18 cellular contexts compared by ENCODE assay signal in the genomic region with DNA sequence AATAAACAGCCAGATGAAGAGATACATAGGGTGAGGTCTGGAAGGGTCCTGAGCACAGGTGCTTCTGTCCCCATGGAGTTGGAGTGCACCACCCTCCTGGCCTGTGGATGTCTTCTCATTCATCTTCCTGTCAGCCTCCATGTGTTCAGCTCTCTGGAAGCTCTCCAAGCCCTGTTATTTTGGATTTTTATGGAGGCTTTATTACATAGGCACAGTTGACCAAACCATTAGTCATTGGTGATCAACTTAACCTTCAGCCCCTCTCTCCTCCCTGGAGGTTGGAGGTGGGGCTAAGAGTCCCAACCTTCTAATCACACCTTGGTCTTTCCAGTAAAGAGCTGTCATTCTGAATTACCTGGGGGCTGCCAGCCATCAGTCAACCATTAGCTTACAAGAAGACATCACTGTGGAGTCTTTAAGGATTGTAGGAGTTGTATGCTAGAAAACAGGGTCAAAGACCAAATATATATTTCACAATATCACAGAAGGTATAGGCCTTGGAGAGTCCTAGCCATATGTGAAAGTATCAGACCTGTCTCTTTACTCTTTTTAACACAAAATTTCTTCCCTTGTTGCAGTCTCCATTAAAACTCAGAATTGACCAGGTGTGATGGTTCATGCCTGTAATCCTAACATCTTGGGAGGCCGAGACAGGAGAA. TPM values are rescaled to one million over a fixed set of nuclear protein-coding genes. Genes with fewer than 3 reads are reported as not detected.
DNase-seq lines count a peak whose midpoint lies in the region; ATAC-seq and TF ChIP-seq lines count a peak whose summit lies in the region.
"Had no signal": no experiment of that assay in that cellular context is flagged by ENCODE, and none has a peak within 500 bp of the region (broad histone marks: within the 10 kb centered on the region; RNA-seq: fewer than 3 reads in every experiment).

No MANE protein-coding gene starts in this region.

- H3K9me3 Mint-ChIP-seq in activated CD8-positive, alpha-beta memory T cell treated with anti-CD3 and anti-CD28 coated beads, Interleukin-2, amount 10 ng/mL, durations not matched to agents 7 days and 5 days (ENCODE audit: low read depth), result peaks cover 8% of the 10 kb centered on the region
- peaks cover 15 to 17% of the 10 kb centered on the region in 2 donors for H3K9me3 Mint-ChIP-seq in stimulated activated naive CD8-positive, alpha-beta T cell treated with anti-CD3 and anti-CD28 coated beads, Interleukin-15, amount 100 ng/mL, for 72 hours

- CTCF ChIA-PET in activated CD8-positive, alpha-beta memory T cell treated with anti-CD3 and anti-CD28 coated beads, Interleukin-2, amount 10 ng/mL, durations not matched to agents 7 days and 5 days (lab: Charles Lee), result interaction anchor here (1.4 to 1.7 kb wide), 4 partner anchors 12 to 16 kb away, joined by 3 to 9 read pairs (median 4); no protein-coding TSS in a partner anchor

- H3K27ac ChIP-seq in esophagus squamous epithelium, result peak overlapping the region in 3 of 4 donors; percentile 24 to 58 (median 44)
- H3K27ac ChIP-seq: body of pancreas, dorsolateral prefrontal cortex, left ventricle myocardium inferior had no signal

- peaks cover 27% of the 10 kb centered on the region for H3K4me1 Mint-ChIP-seq in activated CD8-positive, alpha-beta memory T cell treated with anti-CD3 and anti-CD28 coated beads, Interleukin-2, amount 10 ng/mL, durations not matched to agents 7 days and 5 days
- peaks cover 26% of the 10 kb centered on the region for H3K4me1 Mint-ChIP-seq in stimulated activated naive CD8-positive, alpha-beta T cell treated with anti-CD3 and anti-CD28 coated beads, Interleukin-15, amount 100 ng/mL, for 72 hours

- TF ChIP-seq POLR2A in esophagus squamous epithelium (IDR thresholded peaks at IDR 0.05), result no peak

- no peak for DNase-seq in activated CD8-positive, alpha-beta memory T cell treated with anti-CD3 and anti-CD28 coated beads, Interleukin-2, amount 10 ng/mL, durations not matched to agents 7 days and 5 days
- DNase-seq in activated CD8-positive, alpha-beta memory T cell treated with anti-CD3 and anti-CD28 coated beads for 24 hours, result no peak
- DNase-seq in NCI-H226, result peak; percentile 73
- DNase-seq in esophagus squamous epithelium (lab: John Stamatoyannopoulos, UW), result no peak
- no peak for DNase-seq in stimulated activated naive CD8-positive, alpha-beta T cell treated with anti-CD3 and anti-CD28 coated beads, Interleukin-15, amount 100 ng/mL, for 72 hours
- DNase-seq in GM19240 (ENCODE audit: insufficient read length, low spot score), result no peak
- DNase-seq in activated naive CD4-positive, alpha-beta T cell treated with Interleukin-2 at 50 U/mL for 16 hours, result no peak
- DNase-seq: activated naive CD4-positive, alpha-beta T cell; body of pancreas; CD8-positive, alpha-beta memory T cell; dorsolateral prefrontal cortex; GF-D8; KBM-7; left ventricle myocardium inferior; NCI-H1417 treated with DMSO at 0.1 percent for 48 hours had no signal

- H3K36me3 Mint-ChIP-seq in activated CD8-positive, alpha-beta memory T cell treated with anti-CD3 and anti-CD28 coated beads, Interleukin-2, amount 10 ng/mL, durations not matched to agents 7 days and 5 days, result peaks cover 18% of the 10 kb centered on the region

- peaks cover 0 to 37% (median 0%) of the 10 kb centered on the region in 3 donors for H3K4me1 ChIP-seq in esophagus squamous epithelium

- no peaks in the 10 kb centered on the region for H3K27me3 ChIP-seq in esophagus squamous epithelium
- H3K27me3 ChIP-seq: body of pancreas, dorsolateral prefrontal cortex had no signal

- H3K4me3 Mint-ChIP-seq in activated CD8-positive, alpha-beta memory T cell treated with anti-CD3 and anti-CD28 coated beads, Interleukin-2, amount 10 ng/mL, durations not matched to agents 7 days and 5 days, result no peak overlapping the region
- H3K4me3 Mint-ChIP-seq in stimulated activated naive CD8-positive, alpha-beta T cell treated with anti-CD3 and anti-CD28 coated beads, Interleukin-15, amount 100 ng/mL, for 72 hours, result peak overlapping the region; percentile 44 to 49
- H3K4me3 Mint-ChIP-seq: CD8-positive, alpha-beta memory T cell; stimulated activated memory B cell treated with anti-CD40 and anti-IgM and Interleukin-4, amounts not matched to agents 10 μg/mL and 1 μg/mL and 100 μg/mL, for 72 hours; type B pancreatic cell had no signal

- no peak overlapping the region for H3K4me3 ChIP-seq in esophagus squamous epithelium
- H3K4me3 ChIP-seq: body of pancreas, dorsolateral prefrontal cortex, left ventricle myocardium inferior had no signal

- H3K36me3 ChIP-seq in esophagus squamous epithelium, result no peaks in the 10 kb centered on the region
- H3K36me3 ChIP-seq: left ventricle myocardium inferior had no signal

- WGBS in esophagus squamous epithelium, 2 donors, result 100% methylated on average over 1 of the region's 1 CpG

- peak overlapping the region; percentile 15 for H3K27ac Mint-ChIP-seq in activated CD8-positive, alpha-beta memory T cell treated with anti-CD3 and anti-CD28 coated beads, Interleukin-2, amount 10 ng/mL, durations not matched to agents 7 days and 5 days
- peak overlapping the region in 1 of 2 donors; percentile 23 for H3K27ac Mint-ChIP-seq in stimulated activated naive CD8-positive, alpha-beta T cell treated with anti-CD3 and anti-CD28 coated beads, Interleukin-15, amount 100 ng/mL, for 72 hours
- H3K27ac Mint-ChIP-seq: stimulated activated memory B cell treated with anti-CD40 and anti-IgM and Interleukin-4, amounts not matched to agents 10 μg/mL and 1 μg/mL and 100 μg/mL, for 72 hours; type B pancreatic cell had no signal

- ATAC-seq in activated CD8-positive, alpha-beta memory T cell treated with anti-CD3 and anti-CD28 coated beads, Interleukin-2, amount 10 ng/mL, durations not matched to agents 7 days and 5 days, result no peak
- ATAC-seq in stimulated activated naive CD8-positive, alpha-beta T cell treated with anti-CD3 and anti-CD28 coated beads, Interleukin-15, amount 100 ng/mL, for 72 hours, result peak; percentile 46
- ATAC-seq in GM21737 (IDR thresholded peaks at IDR 0.05; ENCODE audit: unreplicated experiment), result no peak
- ATAC-seq: body of pancreas; stimulated activated memory B cell treated with anti-CD40 and anti-IgM and Interleukin-4, amounts not matched to agents 10 μg/mL and 1 μg/mL and 100 μg/mL, for 72 hours had no signal

- intact Hi-C loops in esophagus squamous epithelium (cut with DNase I), result no loop called here

- TF ChIP-seq CTCF in esophagus squamous epithelium (IDR thresholded peaks at IDR 0.05), result no peak

- no peaks in the 10 kb centered on the region for H3K27me3 Mint-ChIP-seq in activated CD8-positive, alpha-beta memory T cell treated with anti-CD3 and anti-CD28 coated beads, Interleukin-2, amount 10 ng/mL, durations not matched to agents 7 days and 5 days
- no peaks in the 10 kb centered on the region for H3K27me3 Mint-ChIP-seq in stimulated activated naive CD8-positive, alpha-beta T cell treated with anti-CD3 and anti-CD28 coated beads, Interleukin-15, amount 100 ng/mL, for 72 hours
- H3K27me3 Mint-ChIP-seq: CD8-positive, alpha-beta memory T cell; stimulated activated memory B cell treated with anti-CD40 and anti-IgM and Interleukin-4, amounts not matched to agents 10 μg/mL and 1 μg/mL and 100 μg/mL, for 72 hours; type B pancreatic cell had no signal

- no peaks in the 10 kb centered on the region for H3K9me3 ChIP-seq in esophagus squamous epithelium
- H3K9me3 ChIP-seq: body of pancreas had no signal

RNA-seq across cellular contexts. Expression of a gene that starts 7.5 kb away (rescaled TPM):
- total RNA-seq in activated CD8-positive, alpha-beta memory T cell treated with anti-CD3 and anti-CD28 coated beads, Interleukin-2, amount 10 ng/mL, durations not matched to agents 7 days and 5 days, result 10 to 100 TPM; 30.5 to 35.8 TPM
- 10 to 100 TPM; 49.7 to 62.8 (median 56.7) TPM for total RNA-seq in esophagus squamous epithelium

RNA-seq across cellular contexts. Expression of a gene that starts 17.9 kb away (rescaled TPM):
- 10 to 100 TPM; 67.5 to 79.0 TPM for total RNA-seq in activated CD8-positive, alpha-beta memory T cell treated with anti-CD3 and anti-CD28 coated beads, Interleukin-2, amount 10 ng/mL, durations not matched to agents 7 days and 5 days
- 10 to 100 TPM; 13.7 to 31.3 (median 28.2) TPM for total RNA-seq in esophagus squamous epithelium
